8 cellular contexts compared by ENCODE assay signal in the genomic region with DNA sequence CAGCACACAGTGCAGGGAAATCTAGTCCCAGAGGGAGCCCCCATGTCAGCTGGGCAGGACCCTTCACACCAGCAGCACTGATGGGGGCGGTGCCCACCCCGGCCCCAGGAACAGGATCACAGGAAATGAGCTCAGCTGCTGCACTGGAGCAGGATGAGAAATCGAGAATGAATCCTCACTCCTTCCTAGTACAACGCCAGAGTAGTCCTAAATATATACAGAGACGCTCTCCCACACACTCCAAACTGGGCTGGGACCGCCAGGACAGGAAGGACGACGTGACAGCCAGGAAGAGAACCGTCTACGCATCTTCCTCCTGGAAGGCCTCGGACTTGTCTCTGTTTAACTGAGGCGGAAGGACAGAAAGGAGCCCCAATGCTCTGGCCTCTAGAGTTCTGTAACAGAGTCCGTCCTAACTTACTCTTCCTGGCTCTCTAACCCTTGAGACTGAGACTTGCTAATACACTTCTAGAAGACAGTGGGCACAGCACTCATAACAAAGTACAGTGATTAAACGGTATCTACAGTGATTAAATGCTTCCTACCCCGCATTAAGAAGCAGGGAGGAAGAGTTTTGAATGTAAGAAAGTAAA. TPM values are rescaled to one million over a fixed set of nuclear protein-coding genes. Genes with fewer than 3 reads are reported as not detected.
DNase-seq lines count a peak whose midpoint lies in the region; ATAC-seq, FAIRE-seq and TF ChIP-seq lines count a peak whose summit lies in the region.

No MANE protein-coding gene starts in this region.

- in situ Hi-C loops in astrocyte of the spinal cord (cut with HindIII; ENCODE audit: low sequenced_read_pairs): no loop called here

- H3K27me3 ChIP-seq in HUES48 (ENCODE audit: control insufficient read depth, insufficient read depth, low read length): no peaks in the 10 kb centered on the region
- no peaks in the 10 kb centered on the region for H3K27me3 ChIP-seq in subcutaneous abdominal adipose tissue (ENCODE audit: control insufficient read depth in 5 of 5, insufficient read depth in 4 of 5, low read length in 5 of 5)

- H3K4me1 ChIP-seq in HUES48 (ENCODE audit: control insufficient read depth, insufficient read depth, low read length) (peaks cover 10% of the 10 kb centered on the region), kidney (ENCODE audit: control insufficient read depth in 1 of 2, insufficient read depth in 1 of 2, low read depth in 1 of 2, low read length in 2 of 2) (peaks cover 18 to 25% of the 10 kb centered on the region in 2 donors), subcutaneous abdominal adipose tissue (ENCODE audit: control insufficient read depth in 5 of 5, insufficient read depth in 5 of 5, low read length in 5 of 5) (peaks cover 8 to 43% (median 41%) of the 10 kb centered on the region in 5 donors)

- H3K9ac ChIP-seq in HUES48 (ENCODE audit: low read depth, low read length) (no peak overlapping the region), kidney (ENCODE audit: low read length in 2 of 2) (no peak overlapping the region), subcutaneous abdominal adipose tissue (ENCODE audit: low read length in 5 of 5) (peak overlapping the region in 3 of 5 donors; percentile 15 to 46 (median 34))

- H3K36me3 ChIP-seq in HUES48 (ENCODE audit: control insufficient read depth, insufficient read depth, low read length) (no peaks in the 10 kb centered on the region), kidney (ENCODE audit: control insufficient read depth in 1 of 2, insufficient read depth in 2 of 2, low read length in 2 of 2) (peaks cover 0 to 6% of the 10 kb centered on the region in 2 donors), subcutaneous abdominal adipose tissue (ENCODE audit: control insufficient read depth in 5 of 5, insufficient read depth in 5 of 5, low read length in 5 of 5) (no peaks in the 10 kb centered on the region)

- H3K9me3 ChIP-seq in HUES48 (ENCODE audit: control insufficient read depth, insufficient read depth, low read length) (no peaks in the 10 kb centered on the region), kidney (ENCODE audit: control insufficient read depth in 1 of 2, low read length in 2 of 2) (no peaks in the 10 kb centered on the region), subcutaneous abdominal adipose tissue (ENCODE audit: control insufficient read depth in 5 of 5, low read length in 5 of 5) (no peaks in the 10 kb centered on the region)

- TF ChIP-seq CTCF in astrocyte of the spinal cord (IDR thresholded peaks at IDR 0.05; ENCODE audit: low read depth, low read length) (no peak), kidney (IDR thresholded peaks at IDR 0.05; ENCODE audit: borderline replicate concordance, extremely low read depth, insufficient read depth) (no peak), GM20000 (IDR thresholded peaks at IDR 0.05; ENCODE audit: extremely low read depth, missing control alignments) (no peak)

- peak; percentile 59 for DNase-seq in astrocyte of the spinal cord (ENCODE audit: low read depth, low spot score)
- no peak for DNase-seq in kidney
- no peak for DNase-seq in DMS153 (lab: John Stamatoyannopoulos, UW)
- no peak for DNase-seq in GM20000 (ENCODE audit: low spot score)

- intact Hi-C loops in kidney (cut with DNase I): no loop called here

- no peak for ATAC-seq in GM19452 (IDR thresholded peaks at IDR 0.05; ENCODE audit: unreplicated experiment)
- no peak for ATAC-seq in HG02588 (IDR thresholded peaks at IDR 0.05; ENCODE audit: unreplicated experiment)

- no peak for FAIRE-seq in kidney (lab: Jason Lieb, UNC)

- H3K27ac ChIP-seq in HUES48 (ENCODE audit: low read depth, low read length) (peak overlapping the region; percentile 52), kidney (ENCODE audit: low read depth in 2 of 2, low read length in 2 of 2) (peak overlapping the region; percentile 20 to 34), subcutaneous abdominal adipose tissue (ENCODE audit: low read depth, low read length) (peak overlapping the region; percentile 55)

- H3K4me3 ChIP-seq in HUES48 (ENCODE audit: low read depth, low read length) (no peak overlapping the region), astrocyte of the spinal cord (ENCODE audit: low read depth, low read length) (peak overlapping the region; percentile 18), kidney (ENCODE audit: low read length in 2 of 2) (no peak overlapping the region), subcutaneous abdominal adipose tissue (ENCODE audit: low read depth in 1 of 5, low read length in 5 of 5) (peak overlapping the region in 2 of 5 donors; percentile 0 to 12)

RNA-seq across cellular contexts. Expression of gene CDC42BPB, which starts 33.4 kb away (rescaled TPM):
- 127 TPM for total RNA-seq in kidney
- 22.5 TPM for polyA plus RNA-seq in kidney (ENCODE audit: insufficient read depth, low read depth, low replicate concordance)

Comparison
In these comparisons a context has a peak if more than half of its experiments do, and no peak if none do; other contexts are left out.
1. H3K9ac ChIP-seq: peak in subcutaneous abdominal adipose tissue (3 of 5); none in HUES48 (single experiment) and kidney (0 of 2).
2. Peak in every context shown above with its lines, with median percentiles within 50 percentile points of each other: H3K27ac ChIP-seq.